Comparison of ENCODE assay signal across 24 cellular contexts in the genomic region with DNA sequence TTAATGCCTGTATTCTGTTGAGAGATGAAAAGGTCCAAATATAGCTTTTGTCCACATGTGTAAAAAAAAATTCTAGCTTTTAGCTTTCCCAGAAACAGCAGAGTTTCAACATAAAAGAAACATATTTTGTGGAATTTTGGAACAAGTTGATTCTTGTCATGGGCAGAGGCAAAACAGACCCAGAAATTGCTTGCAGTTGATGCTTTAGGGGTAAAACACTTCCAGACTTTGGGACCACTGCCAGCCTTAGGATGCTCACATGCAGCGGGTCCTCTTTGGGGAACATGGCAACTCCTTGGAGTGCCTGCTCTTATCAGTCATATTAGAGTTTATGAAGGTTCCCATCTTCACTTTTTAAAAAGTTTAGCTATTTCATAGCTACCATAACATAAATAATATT. TPM values are rescaled to one million over a fixed set of nuclear protein-coding genes. Genes with fewer than 3 reads are reported as not detected.
DNase-seq lines count a peak whose midpoint lies in the region; TF ChIP-seq lines count a peak whose summit lies in the region.
"Had no signal": no experiment of that assay in that cellular context is flagged by ENCODE, and none has a peak within 500 bp of the region (broad histone marks: within the 10 kb centered on the region; RNA-seq: fewer than 3 reads in every experiment).

No MANE protein-coding gene starts in this region.

- no peak overlapping the region for H2AFZ ChIP-seq in SK-N-SH (ENCODE audit: low read depth)

- H3K9me2 ChIP-seq in SK-N-SH: no peaks in the 10 kb centered on the region

- H3K4me1 ChIP-seq in SK-N-SH (ENCODE audit: control insufficient read depth in 1 of 2, insufficient read depth in 2 of 2, low read depth in 1 of 2, low read length in 1 of 2) (peaks cover 17% of the 10 kb centered on the region in 2 experiments; a peak in 3 of 4 replicates), uterus (no peaks in the 10 kb centered on the region)
- H3K4me1 ChIP-seq: BLaER1 treated with 17β-estradiol and CSF1 and Interleukin-3, amounts not matched to agents 10 nM and 100 nM had no signal

- WGBS in SK-N-SH (ENCODE audit: low lambda C conversion rate): 64% methylated on average over 1 of the region's 1 CpG

- H3K4me1 Mint-ChIP-seq in activated T-helper 2 cell treated with anti-CD3 and anti-CD28 coated beads, Interferon-gamma antibody, Interleukin-2, Interleukin-4, amounts not matched to agents 10 μg/mL and 5 μg/mL and 100 μg/mL, durations not matched to agents 14 hours and 24 hours and 36 hours (ENCODE audit: low read depth): peaks cover 1% of the 10 kb centered on the region

- H4K20me1 ChIP-seq in SK-N-SH (ENCODE audit: insufficient read depth): no peaks in the 10 kb centered on the region
- H4K20me1 ChIP-seq: BLaER1 treated with 17β-estradiol and CSF1 and Interleukin-3, amounts not matched to agents 10 nM and 100 nM had no signal

- no peak for TF ChIP-seq CTCF in AG09319 (IDR thresholded peaks at IDR 0.05; ENCODE audit: low read depth, low read length)
- no peak for TF ChIP-seq CTCF in HFF-Myc (IDR thresholded peaks at IDR 0.05; ENCODE audit: low read depth, low read length, missing control alignments)
- TF ChIP-seq CTCF in SK-N-SH (IDR thresholded peaks at IDR 0.05): no peak
- TF ChIP-seq CTCF in uterus (IDR thresholded peaks at IDR 0.05): no peak

- peaks cover 7% of the 10 kb centered on the region for H3K27me3 Mint-ChIP-seq in activated T-helper 2 cell treated with anti-CD3 and anti-CD28 coated beads, Interferon-gamma antibody, Interleukin-2, Interleukin-4, amounts not matched to agents 10 μg/mL and 5 μg/mL and 100 μg/mL, durations not matched to agents 14 hours and 24 hours and 36 hours (ENCODE audit: low read depth)
- H3K27me3 Mint-ChIP-seq: CD4-positive, alpha-beta T cell had no signal

- H3K36me3 ChIP-seq in SK-N-SH (replicated peaks in 1 of 2; ENCODE audit: control insufficient read depth in 1 of 2, insufficient read depth in 2 of 2, low read length in 1 of 2): peaks cover 8 to 55% of the 10 kb centered on the region in 2 experiments
- H3K36me3 ChIP-seq in uterus: no peaks in the 10 kb centered on the region

- CTCF ChIA-PET in SK-N-SH (lab: Yijun Ruan, JAX): interaction anchor here (1.2 kb wide), 1 partner anchor 100 kb away, joined by 4 read pairs; no protein-coding TSS in a partner anchor

- DNase-seq in AG09319 (ENCODE audit: extremely low read depth, low read depth): peak; percentile 63
- peak; percentile 65 for DNase-seq in HFF-Myc (ENCODE audit: extremely low read depth, low read depth)
- peak; percentile 51 for DNase-seq in SK-N-SH
- peak; percentile 68 for DNase-seq in fibroblast of peridontal ligament (ENCODE audit: extremely low read depth)
- no peak for DNase-seq in uterus
- no peak for DNase-seq in kidney tubule cell (ENCODE audit: low spot score)
- no peak for DNase-seq in hypothalamus (lab: John Stamatoyannopoulos, UW)
- DNase-seq in activated T-helper 2 cell treated with anti-CD3 and anti-CD28 coated beads, Interferon-gamma antibody, Interleukin-2, Interleukin-4, amounts not matched to agents 10 μg/mL and 5 μg/mL and 100 μg/mL, durations not matched to agents 14 hours and 24 hours and 36 hours (ENCODE audit: low spot score): no peak
- DNase-seq: 8988T; ACHN; CD4-positive, alpha-beta T cell; COR-L47; DMS79; GF-D8; NCI-H1048; NCI-H1417; NCI-H187; NCI-H2171 treated with DMSO at 0.1 percent for 48 hours; NCI-H526; SHP77; SW 1271 had no signal

- H3K4me3 Mint-ChIP-seq in activated T-helper 2 cell treated with anti-CD3 and anti-CD28 coated beads, Interferon-gamma antibody, Interleukin-2, Interleukin-4, amounts not matched to agents 10 μg/mL and 5 μg/mL and 100 μg/mL, durations not matched to agents 14 hours and 24 hours and 36 hours (ENCODE audit: low read depth): no peak overlapping the region
- H3K4me3 Mint-ChIP-seq: CD4-positive, alpha-beta T cell had no signal

- H3K4me2 ChIP-seq in SK-N-SH: no peak overlapping the region
- H3K4me2 ChIP-seq: BLaER1 treated with 17β-estradiol and CSF1 and Interleukin-3, amounts not matched to agents 10 nM and 100 nM had no signal

- H3K27ac ChIP-seq in SK-N-SH (ENCODE audit: low read depth in 2 of 2, low read length in 1 of 2) (peak overlapping the region in 1 of 2 experiments; percentile 77; a peak in 1 of 4 replicates), uterus (no peak overlapping the region)
- H3K27ac ChIP-seq: BLaER1 treated with 17β-estradiol and CSF1 and Interleukin-3, amounts not matched to agents 10 nM and 100 nM; HL-60; RWPE1 had no signal

- H3K27me3 ChIP-seq in SK-N-SH (ENCODE audit: insufficient read depth): no peaks in the 10 kb centered on the region
- no peaks in the 10 kb centered on the region for H3K27me3 ChIP-seq in uterus
- H3K27me3 ChIP-seq: BLaER1 treated with 17β-estradiol and CSF1 and Interleukin-3, amounts not matched to agents 10 nM and 100 nM had no signal

- peak; percentile 27; the same call in 1 of the 2 replicates for TF ChIP-seq RAD21 in SK-N-SH (IDR thresholded peaks at IDR 0.05; ENCODE audit: low read length)

- H3F3A ChIP-seq in SK-N-SH (replicated peaks; ENCODE audit: insufficient read depth): peaks cover 14% of the 10 kb centered on the region

- intact Hi-C loops in uterus (cut with DNase I; ENCODE audit: low total_unique reads): no loop called here
- intact Hi-C loops in activated T-helper 2 cell treated with anti-CD3 and anti-CD28 coated beads, Interferon-gamma antibody, Interleukin-2, Interleukin-4, amounts not matched to agents 10 μg/mL and 5 μg/mL and 100 μg/mL, durations not matched to agents 14 hours and 24 hours and 36 hours (cut with micrococcal nuclease): no loop called here

- H3K79me2 ChIP-seq in SK-N-SH (ENCODE audit: insufficient read depth): peaks cover 95% of the 10 kb centered on the region

- POLR2A ChIA-PET in SK-N-SH (lab: Yijun Ruan, JAX): no interaction called here

- H3K9me3 Mint-ChIP-seq in activated T-helper 2 cell treated with anti-CD3 and anti-CD28 coated beads, Interferon-gamma antibody, Interleukin-2, Interleukin-4, amounts not matched to agents 10 μg/mL and 5 μg/mL and 100 μg/mL, durations not matched to agents 14 hours and 24 hours and 36 hours: peaks cover 6% of the 10 kb centered on the region
- H3K9me3 Mint-ChIP-seq: CD4-positive, alpha-beta T cell had no signal

- no peaks in the 10 kb centered on the region for H3K36me3 Mint-ChIP-seq in activated T-helper 2 cell treated with anti-CD3 and anti-CD28 coated beads, Interferon-gamma antibody, Interleukin-2, Interleukin-4, amounts not matched to agents 10 μg/mL and 5 μg/mL and 100 μg/mL, durations not matched to agents 14 hours and 24 hours and 36 hours (ENCODE audit: low read depth)

- H3K4me3 ChIP-seq in HFF-Myc (replicated peaks; ENCODE audit: low read depth, low read length): no peak overlapping the region
- H3K4me3 ChIP-seq in SK-N-SH (ENCODE audit: low read depth in 2 of 2, low read length in 1 of 2): no peak overlapping the region
- H3K4me3 ChIP-seq in uterus: no peak overlapping the region
- H3K4me3 ChIP-seq: BLaER1 treated with 17β-estradiol and CSF1 and Interleukin-3, amounts not matched to agents 10 nM and 100 nM had no signal

- H3K27ac Mint-ChIP-seq in activated T-helper 2 cell treated with anti-CD3 and anti-CD28 coated beads, Interferon-gamma antibody, Interleukin-2, Interleukin-4, amounts not matched to agents 10 μg/mL and 5 μg/mL and 100 μg/mL, durations not matched to agents 14 hours and 24 hours and 36 hours: no peak overlapping the region
- H3K27ac Mint-ChIP-seq: CD4-positive, alpha-beta T cell had no signal

- no peak for TF ChIP-seq POLR2A in uterus (IDR thresholded peaks at IDR 0.05)

- no peak overlapping the region for H3K9ac ChIP-seq in SK-N-SH
- H3K9ac ChIP-seq: BLaER1 treated with 17β-estradiol and CSF1 and Interleukin-3, amounts not matched to agents 10 nM and 100 nM had no signal

- TF ChIP-seq EP300 in SK-N-SH (IDR thresholded peaks at IDR 0.05; ENCODE audit: borderline replicate concordance in 1 of 2, low read depth in 1 of 2, low read length in 1 of 2): peak; percentile 56 to 73; a peak in 2 of 4 replicates

- H3K9me3 ChIP-seq in SK-N-SH: 0 out of 2 replicates have a peak, but pooled peaks cover 5% of the 10 kb centered on the region
- H3K9me3 ChIP-seq in uterus: peaks cover 0 to under 1% of the 10 kb centered on the region in 2 donors

TF ChIP-seq in SK-N-SH, 30 proteins besides CTCF, POLR2A, EP300 and RAD21 (continues in another document):
- no peak for TF ChIP-seq SIN3A (IDR thresholded peaks at IDR 0.05; ENCODE audit: borderline replicate concordance, low read depth, low read length)
- peak; percentile 66; the same call in 1 of the 2 replicates for TF ChIP-seq NFIC (IDR thresholded peaks at IDR 0.05; ENCODE audit: borderline replicate concordance)
- 0 out of 2 replicates have a peak, but pooled peaks have one; percentile 34 for TF ChIP-seq POLR2AphosphoS5 (IDR thresholded peaks at IDR 0.05; ENCODE audit: low read depth, low read length)
- no peak for TF ChIP-seq MEF2A (IDR thresholded peaks at IDR 0.05; ENCODE audit: borderline replicate concordance, low read depth)
- TF ChIP-seq SMC3 (IDR thresholded peaks at IDR 0.05; ENCODE audit: low read depth, low read length): no peak
- TF ChIP-seq RCOR1 (IDR thresholded peaks at IDR 0.05; ENCODE audit: low read length): peak; percentile 72; the same call in 1 of the 2 replicates

RNA-seq across cellular contexts. Expression of gene DCLK2, which starts 30.4 kb away (rescaled TPM):
- 10.0 and 10.1 TPM in 2 replicates for polyA plus RNA-seq in SK-N-SH (2012; rRNA removed)
- 11.0 and 11.4 TPM in 2 replicates for polyA plus RNA-seq in SK-N-SH (2012; cell fraction: cytosol; rRNA removed)
- 16.8 and 19.1 TPM in 2 replicates for polyA plus RNA-seq in SK-N-SH (2012; cell fraction: nucleus; rRNA removed)
- total RNA-seq in uterus: 10 to 100 TPM in 2 of 4 donors, 1 to 10 TPM in 1, under 1 TPM in 1; 0.29 to 27.5 (median 10.1) TPM
- 0.14 and 0.21 TPM in 2 replicates for total RNA-seq in activated T-helper 2 cell treated with anti-CD3 and anti-CD28 coated beads, Interferon-gamma antibody, Interleukin-2, Interleukin-4, amounts not matched to agents 10 μg/mL and 5 μg/mL and 100 μg/mL, durations not matched to agents 14 hours and 24 hours and 36 hours
- total RNA-seq: CD4-positive, alpha-beta T cell had no signal

Comparison
In these comparisons a context has a peak if more than half of its experiments do, and no peak if none do; other contexts are left out.
1. DNase-seq: peak in AG09319 (single experiment), HFF-Myc (single experiment), SK-N-SH (single experiment) and fibroblast of peridontal ligament (single experiment); none in uterus (0 of 2), kidney tubule cell (single experiment), hypothalamus (0 of 51) and activated T-helper 2 cell treated with anti-CD3 and anti-CD28 coated beads, Interferon-gamma antibody, Interleukin-2, Interleukin-4, amounts not matched to agents 10 μg/mL and 5 μg/mL and 100 μg/mL, durations not matched to agents 14 hours and 24 hours and 36 hours (single experiment).